8 cellular contexts compared by ENCODE assay signal in the genomic region with DNA sequence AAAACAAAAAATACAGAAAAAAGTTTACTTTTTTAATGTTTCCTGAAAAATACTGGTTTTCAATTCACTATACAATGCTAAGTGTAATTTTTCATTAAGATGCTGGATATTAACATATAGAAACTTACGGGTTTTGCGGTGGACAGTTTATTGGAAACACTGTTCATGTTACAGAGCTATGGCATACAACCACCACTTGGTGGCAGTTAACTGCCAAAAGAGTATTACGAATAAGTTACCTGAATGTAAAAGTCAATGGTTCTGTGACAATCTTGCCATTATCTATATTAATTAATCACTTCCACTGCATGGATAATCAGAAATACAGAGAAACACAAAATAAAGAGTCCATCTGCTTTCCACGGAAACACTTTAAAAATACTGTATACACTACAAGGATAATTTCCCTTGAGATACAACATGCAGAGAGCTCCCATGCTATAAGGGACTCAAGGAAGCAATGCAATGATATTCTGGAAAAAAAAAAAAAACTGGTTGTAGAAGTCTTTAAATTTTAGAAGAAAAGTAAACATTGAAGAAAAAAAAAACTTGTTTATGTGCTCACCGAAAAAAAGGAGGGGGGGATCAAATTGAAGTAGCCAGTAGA.
DNase-seq lines count a peak whose midpoint lies in the region; ATAC-seq, FAIRE-seq and TF ChIP-seq lines count a peak whose summit lies in the region.

No MANE protein-coding gene starts in this region.

- no peaks in the 10 kb centered on the region for H4K20me1 ChIP-seq in HepG2 (ENCODE audit: insufficient read depth, low read length)

- no peak overlapping the region for H3K4me3 Mint-ChIP-seq in brain

- WGBS in HepG2 (ENCODE audit: low lambda C conversion rate): 20% methylated on average over 5 of the region's 5 CpGs

- H2AFZ ChIP-seq in HepG2 (ENCODE audit: low read length): no peak overlapping the region

- intact Hi-C loops in HepG2 (cut with micrococcal nuclease; ENCODE audit: unreplicated experiment): no loop called here

- TF ChIP-seq CTCF in brain (conservative IDR thresholded peaks at IDR 0.05) (peak; percentile 55 to 78), HepG2 (CRISPR knock-in tag; IDR thresholded peaks at IDR 0.05) (peak; percentile 58)

- no peaks in the 10 kb centered on the region for H3K79me2 ChIP-seq in HepG2 (ENCODE audit: insufficient read depth, low read length)

- peaks cover 8% of the 10 kb centered on the region for H3K27me3 Mint-ChIP-seq in brain

- no peaks in the 10 kb centered on the region for H3K27me3 ChIP-seq in HepG2 (ENCODE audit: control insufficient read depth in 1 of 2, insufficient read depth in 2 of 2, low read length in 2 of 2)

- no peaks in the 10 kb centered on the region for H3K9me3 Mint-ChIP-seq in brain

- POLR2A ChIA-PET in HepG2 (lab: Yijun Ruan, JAX): no interaction called here

- no peaks in the 10 kb centered on the region for H3K36me3 ChIP-seq in HepG2 (replicated peaks in 1 of 2; ENCODE audit: control insufficient read depth in 1 of 2, insufficient read depth in 2 of 2, low read length in 2 of 2)

- TF ChIP-seq EP300 in HepG2 (IDR thresholded peaks at IDR 0.05; ENCODE audit: low read depth in 2 of 2, low read length in 2 of 2) (no peak), HepG2 (CRISPR knock-in tag; IDR thresholded peaks at IDR 0.05; ENCODE audit: borderline replicate concordance) (no peak)

- no peak overlapping the region for H3K4me2 ChIP-seq in HepG2 (ENCODE audit: low read depth, low read length)

- no TSS peak for BruUV-seq in HepG2 (replicated peaks; lab: Mats Ljungman, UMichigan)

- H3K27ac ChIP-seq in HepG2 (ENCODE audit: extremely low read length, insufficient read depth, low read length): no peak overlapping the region

- no peak for TF ChIP-seq POLR2A in HepG2 (IDR thresholded peaks at IDR 0.05; ENCODE audit: insufficient read depth in 1 of 2, low read depth in 2 of 2, low read length in 2 of 2)

- H3K9me3 ChIP-seq in HepG2 (ENCODE audit: low read length): no peaks in the 10 kb centered on the region

- in situ Hi-C loops in HepG2 (cut with HindIII; ENCODE audit: extremely low pct_ligation_motif_present, low pct_unique_long_range_greater_than_20kb): no loop called here

- CTCF ChIA-PET in HepG2 (lab: Yijun Ruan, JAX; ENCODE audit: low intra/inter-chr PET ratio, low total read pairs): interaction anchor here (1.3 kb wide), 1 partner anchor 1351 kb away, joined by 3 read pairs; no protein-coding TSS in a partner anchor

- H3K27ac Mint-ChIP-seq in brain: no peak overlapping the region

- H3K36me3 Mint-ChIP-seq in brain: no peaks in the 10 kb centered on the region

- H3K4me3 ChIP-seq in HepG2 (replicated peaks in 1 of 3; ENCODE audit: insufficient read depth in 1 of 3, low read depth in 2 of 3, low read length in 3 of 3): no peak overlapping the region

- peak; percentile 18 for FAIRE-seq in HepG2 (lab: Jason Lieb, UNC)

- H3K4me1 ChIP-seq in HepG2 (ENCODE audit: insufficient read depth, low read length): no peaks in the 10 kb centered on the region

- TF ChIP-seq RAD21 in HepG2 (CRISPR knock-in tag; IDR thresholded peaks at IDR 0.05): no peak

- DNase-seq in D341Med (ENCODE audit: low spot score) (peak; percentile 41), NCI-H345 treated with DMSO at 0.1 percent for 48 hours (lab: John Stamatoyannopoulos, UW; ENCODE audit: unreplicated experiment) (peak; percentile 8), HepG2 (ENCODE audit: low spot score) (peak; percentile 12), islet precursor cell (no peak)
- DNase-seq in effector CD8-positive, alpha-beta T cell (lab: John Stamatoyannopoulos, UW): no peak

- peak; percentile 74 for ATAC-seq in GM18520 (IDR thresholded peaks at IDR 0.05; ENCODE audit: unreplicated experiment)
- ATAC-seq in HG02943 (IDR thresholded peaks at IDR 0.05; ENCODE audit: low read depth, unreplicated experiment): peak; percentile 72
- peak; percentile 69 for ATAC-seq in HepG2

- peaks cover 4% of the 10 kb centered on the region for H3K4me1 Mint-ChIP-seq in brain

- no peak overlapping the region for H3K9ac ChIP-seq in HepG2 (ENCODE audit: insufficient read depth, low read depth, low read length)

TF ChIP-seq in HepG2, 621 proteins besides CTCF, POLR2A, EP300 and RAD21:
- no peak for TF ChIP-seq GTF3A (CRISPR knock-in tag; conservative IDR thresholded peaks at IDR 0.05)
- peak; percentile 30 for TF ChIP-seq STAG1 (CRISPR knock-in tag; IDR thresholded peaks at IDR 0.05)

Comparison
In these comparisons a context has a peak if more than half of its experiments do, and no peak if none do; other contexts are left out.
1. DNase-seq: peak in D341Med (single experiment), NCI-H345 treated with DMSO at 0.1 percent for 48 hours (single experiment) and HepG2 (single experiment); none in islet precursor cell (single experiment) and effector CD8-positive, alpha-beta T cell (single experiment).
2. Peak in every context shown above with its lines, with median percentiles within 50 percentile points of each other: ATAC-seq.